8 cellular contexts compared by ENCODE assay signal in genomic region chr2:152421521-152422367, GRCh38.
DNase-seq lines count a peak whose midpoint lies in the region; ATAC-seq and TF ChIP-seq lines count a peak whose summit lies in the region.

No MANE protein-coding gene starts in this region.

- intact Hi-C loops in sciatic nerve (cut with DNase I): no loop called here

- no peak overlapping the region for H3K4me3 ChIP-seq in fibroblast of villous mesenchyme (ENCODE audit: low read depth, low read length)

- ATAC-seq in GM19043 (IDR thresholded peaks at IDR 0.05; ENCODE audit: low read depth, unreplicated experiment) (peak; percentile 74), HG03460 (IDR thresholded peaks at IDR 0.05; ENCODE audit: unreplicated experiment) (peak; percentile 89), sciatic nerve (peak; percentile 83)

- DNase-seq in AG08396 (ENCODE audit: low spot score) (peak; percentile 70), SW 1271 (lab: John Stamatoyannopoulos, UW) (peak; percentile 94 to 99), fibroblast of villous mesenchyme (ENCODE audit: low read depth) (peak; percentile 98), sciatic nerve (ENCODE audit: low spot score) (no peak), midbrain (lab: John Stamatoyannopoulos, UW) (no peak), DMS114 treated with DMSO at 0.1 percent for 48 hours (lab: John Stamatoyannopoulos, UW; ENCODE audit: unreplicated experiment) (no peak)

- no peak for TF ChIP-seq CTCF in fibroblast of villous mesenchyme (IDR thresholded peaks at IDR 0.05; ENCODE audit: insufficient read depth, low read depth, low read length)

Comparison
In these comparisons a context has a peak if more than half of its experiments do, and no peak if none do; other contexts are left out.
1. DNase-seq: peak in AG08396 (single experiment), SW 1271 (2 of 2) and fibroblast of villous mesenchyme (single experiment); none in sciatic nerve (single experiment), midbrain (single experiment) and DMS114 treated with DMSO at 0.1 percent for 48 hours (single experiment).
2. Peak in every context shown above with its lines, with median percentiles within 50 percentile points of each other: ATAC-seq.